ENCODE assay signal across 18 cellular contexts in the genomic region with DNA sequence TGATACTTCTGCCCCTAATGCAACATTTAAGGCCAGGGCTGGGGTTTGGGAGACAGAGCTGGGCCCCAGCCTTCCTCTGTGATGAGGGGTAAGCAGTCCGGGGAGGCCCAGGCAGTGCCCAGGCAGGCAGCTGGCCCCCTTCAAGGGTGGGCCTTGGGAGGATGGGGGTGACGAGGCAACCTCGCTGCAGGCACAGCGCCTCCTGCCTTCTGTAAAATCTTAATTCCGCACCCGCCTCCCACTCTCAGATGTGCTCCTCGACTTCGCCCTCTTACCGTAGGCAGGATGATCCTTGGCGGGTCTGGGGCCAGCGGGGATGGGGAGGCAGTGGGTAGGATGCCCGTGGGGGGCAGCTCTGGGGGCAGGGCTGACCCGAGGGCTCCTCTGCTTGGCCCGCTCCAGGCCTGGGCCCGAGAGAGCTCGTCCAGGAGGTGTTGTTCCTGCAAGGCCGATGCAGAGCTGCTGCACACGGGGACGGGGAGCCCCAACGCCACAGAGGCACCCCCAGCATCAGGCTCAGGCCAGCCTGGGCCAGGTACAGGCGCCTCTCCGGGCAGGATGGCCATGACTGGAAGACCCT. TPM values are rescaled to one million over a fixed set of nuclear protein-coding genes. Genes with fewer than 3 reads are reported as not detected.
DNase-seq lines count a peak whose midpoint lies in the region; ATAC-seq, FAIRE-seq and TF ChIP-seq lines count a peak whose summit lies in the region.
"Had no signal": no experiment of that assay in that cellular context is flagged by ENCODE, and none has a peak within 500 bp of the region (broad histone marks: within the 10 kb centered on the region; RNA-seq: fewer than 3 reads in every experiment).

No MANE protein-coding gene starts in this region.

- TF ChIP-seq POLR2A in K562 (conservative IDR thresholded peaks at IDR 0.05) = no peak

- H3K4me1 ChIP-seq in DND-41 (ENCODE audit: insufficient read depth, low read length) (peaks cover 8% of the 10 kb centered on the region), HEK293 (ENCODE audit: control insufficient read depth, insufficient read depth, low read length) (no peaks in the 10 kb centered on the region), K562 (replicated peaks in 1 of 2; ENCODE audit: control insufficient read depth in 2 of 2, insufficient read depth in 2 of 2, low read length in 2 of 2) (peaks cover 3 to 33% of the 10 kb centered on the region in 2 experiments; a peak in 4 of 5 replicates)

- H3K9me1 ChIP-seq in K562 (ENCODE audit: control insufficient read depth, insufficient read depth, low read length) = no peaks in the 10 kb centered on the region

- intact Hi-C loops in K562 (cut with micrococcal nuclease) = no loop called here

- TF ChIP-seq CTCF in DND-41 (IDR thresholded peaks at IDR 0.05; ENCODE audit: borderline replicate concordance, extremely low read depth, low read length, poor library complexity, severe bottlenecking) (peak; percentile 7), HEK293 (tag by site-specific recombination; IDR thresholded peaks at IDR 0.05) (no peak), K562 (IDR thresholded peaks at IDR 0.05 in 2 of 3, conservative IDR thresholded peaks at IDR 0.05 in 1 of 3; ENCODE audit: insufficient read depth in 2 of 3, low read depth in 1 of 3, low read length in 3 of 3) (no peak; a peak in 1 of 6 replicates)

- BruUV-seq in K562 (replicated peaks; lab: Mats Ljungman, UMichigan) = no TSS peak

- POLR2A ChIA-PET in HEK293 (lab: Yijun Ruan, JAX) = interaction anchor here (1.0 to 1.2 kb wide), 2 partner anchors 8 kb away, joined by 3 to 6 read pairs; no protein-coding TSS in a partner anchor
- POLR2A ChIA-PET in K562 (lab: Yijun Ruan, JAX) = interaction anchor here (0.6 to 2.5 kb wide), 4 partner anchors 8 to 16 kb away, joined by 3 to 12 read pairs (median 4); a partner anchor contains a TSS

- H3K36me3 ChIP-seq in DND-41 (ENCODE audit: insufficient read depth, low read length) = peaks cover 91% of the 10 kb centered on the region
- peaks cover 48 to 66% of the 10 kb centered on the region in 2 experiments for H3K36me3 ChIP-seq in HEK293 (ENCODE audit: control insufficient read depth in 2 of 2, insufficient read depth in 1 of 2, low read length in 2 of 2)
- H3K36me3 ChIP-seq in K562 (ENCODE audit: control insufficient read depth, insufficient read depth, low read length) = peaks cover 64% of the 10 kb centered on the region; the same call in 2 of the 3 replicates

- ATAC-seq in DND-41 (ENCODE audit: insufficient read depth, low read depth) (no peak), K562 (no peak), GM18873 (IDR thresholded peaks at IDR 0.05; ENCODE audit: low FRiP score, unreplicated experiment) (no peak), HG03045 (IDR thresholded peaks at IDR 0.05; ENCODE audit: unreplicated experiment) (no peak), left lobe of liver (no peak)

- no peak overlapping the region for H3K9ac ChIP-seq in DND-41 (ENCODE audit: low read depth, low read length)
- peak overlapping the region in 1 of 2 experiments; percentile 47; a peak in 1 of 4 replicates for H3K9ac ChIP-seq in K562 (ENCODE audit: insufficient read depth in 1 of 2, low read depth in 2 of 2, low read length in 2 of 2)
- H3K9ac ChIP-seq: BLaER1 treated with 17β-estradiol and CSF1 and Interleukin-3, amounts not matched to agents 10 nM and 100 nM had no signal

- 88% methylated on average over 22 of the region's 22 CpGs for WGBS in K562 (ENCODE audit: insufficient coverage, low coverage, missing lambda C conversion rate)

- CTCF ChIA-PET in HEK293 (lab: Yijun Ruan, JAX) (no interaction called here), K562 (lab: Yijun Ruan, JAX; ENCODE audit: low intra/inter-chr PET ratio) (no interaction called here)

- peaks cover 39% of the 10 kb centered on the region for H4K20me1 ChIP-seq in DND-41 (ENCODE audit: insufficient read depth, low read length)
- peaks cover 9% of the 10 kb centered on the region for H4K20me1 ChIP-seq in K562 (replicated peaks; ENCODE audit: control insufficient read depth, insufficient read depth, low read length)

- TF ChIP-seq EP300 in K562 (IDR thresholded peaks at IDR 0.05; ENCODE audit: low read length) = no peak

- H3K79me2 ChIP-seq in DND-41 (ENCODE audit: insufficient read depth, low read length) (peaks cover 39% of the 10 kb centered on the region), K562 (ENCODE audit: control insufficient read depth, insufficient read depth, low read length) (peaks cover 7% of the 10 kb centered on the region)

- no peak overlapping the region for H2AFZ ChIP-seq in DND-41 (ENCODE audit: low read depth, low read length)
- H2AFZ ChIP-seq in K562 (ENCODE audit: low read depth, low read length) = no peak overlapping the region

- no peak for DNase-seq in DND-41
- DNase-seq in K562 (ENCODE audit: extremely low read depth in 1 of 4, low spot score in 3 of 4) = no peak
- DNase-seq in iPS-NIHi7 (ENCODE audit: extremely low spot score) = peak; percentile 33
- no peak for DNase-seq in left lobe of liver (ENCODE audit: low spot score)
- DNase-seq in NCI-H2171 (lab: John Stamatoyannopoulos, UW) = no peak
- DNase-seq: 8988T; CD4-positive, CD25-positive, alpha-beta regulatory T cell; DMS53; KBM-7 had no signal

- H3K9me3 ChIP-seq in DND-41 (ENCODE audit: insufficient read depth, low read length, severe bottlenecking) = no peaks in the 10 kb centered on the region
- H3K9me3 ChIP-seq in HEK293 (ENCODE audit: control insufficient read depth, insufficient read depth, low read depth, low read length) = no peaks in the 10 kb centered on the region
- H3K9me3 ChIP-seq in K562 (replicated peaks; ENCODE audit: control insufficient read depth, insufficient read depth, low read depth, low read length) = no peaks in the 10 kb centered on the region

- no peak for FAIRE-seq in K562 (lab: Jason Lieb, UNC)
- FAIRE-seq: G401.6, GM12891, GM19239, H54 had no signal

- in situ Hi-C loops in K562 (cut with MboI) = no loop called here

- TF ChIP-seq RAD21 in K562 (CRISPR knock-in tag; conservative IDR thresholded peaks at IDR 0.05 in 1 of 2, IDR thresholded peaks at IDR 0.05 in 1 of 2) = no peak

- no peaks in the 10 kb centered on the region for H3K27me3 ChIP-seq in DND-41 (ENCODE audit: insufficient read depth, low read length, poor library complexity)
- no peaks in the 10 kb centered on the region for H3K27me3 ChIP-seq in K562 (ENCODE audit: control insufficient read depth in 2 of 2, insufficient read depth in 2 of 2, low read length in 2 of 2)
- H3K27me3 ChIP-seq: BLaER1 treated with 17β-estradiol and CSF1 and Interleukin-3, amounts not matched to agents 10 nM and 100 nM had no signal

- H3K4me2 ChIP-seq in DND-41 (ENCODE audit: insufficient read depth, low read length) (no peak overlapping the region), K562 (ENCODE audit: insufficient read depth, low read length) (no peak overlapping the region)
- H3K4me2 ChIP-seq: BLaER1 treated with 17β-estradiol and CSF1 and Interleukin-3, amounts not matched to agents 10 nM and 100 nM had no signal

- H3K4me3 ChIP-seq in DND-41 (ENCODE audit: low read depth in 1 of 2, low read length in 2 of 2) (no peak overlapping the region), HEK293 (ENCODE audit: low read depth, low read length) (no peak overlapping the region), K562 (no peak overlapping the region)
- H3K4me3 ChIP-seq: BLaER1 treated with 17β-estradiol and CSF1 and Interleukin-3, amounts not matched to agents 10 nM and 100 nM had no signal

- H3K27ac ChIP-seq in DND-41 (ENCODE audit: low read length) (no peak overlapping the region), HEK293 (ENCODE audit: extremely low read depth, low read depth, low read length) (no peak overlapping the region), K562 (ENCODE audit: extremely low read depth, low read depth, low read length) (no peak overlapping the region)
- H3K27ac ChIP-seq: BLaER1 treated with 17β-estradiol and CSF1 and Interleukin-3, amounts not matched to agents 10 nM and 100 nM; HL-60 had no signal

RNA-seq across cellular contexts. Expression of a gene that starts 9.1 kb away (rescaled TPM):
- 76.9 and 158 TPM in 2 replicates for total RNA-seq in K562 (2011; cell fraction: chromatin; rRNA removed; ENCODE audit: low replicate concordance)
- 122 and 125 TPM in 2 replicates for total RNA-seq in K562 (2011; cell fraction: nucleolus; rRNA removed)
- 94.2 and 95.7 TPM in 2 replicates for total RNA-seq in K562 (2011; cell fraction: nucleoplasm; rRNA removed)
- total RNA-seq in K562 (2014; rRNA removed) (20.1 and 22.4 TPM in 2 replicates), K562 (2014; rRNA removed; fragmentation: Illumina TruSeq; extraction: Trizol) (4.5 and 6.0 TPM in 2 replicates), K562 (2015; rRNA removed; fragmentation: Illumina TruSeq; extraction: Trizol) (13.5 and 14.2 TPM in 2 replicates), K562 (2021) (29.1 and 30.5 TPM in 2 replicates), left lobe of liver (2.1 TPM)
- polyA plus RNA-seq in K562 (2011; rRNA removed) (12.4 and 16.7 TPM in 2 replicates), K562 (2014; fragmentation: Illumina TruSeq; extraction: Trizol) (10.6 and 16.1 TPM in 2 replicates), K562 (2014; fragmentation: Nextera tagmentation; extraction: Ambion mirVana) (1 to 10 TPM; 1.2 to 1.9 TPM), K562 (2014; rRNA removed) (27.9 and 30.0 TPM in 2 replicates)
- polyA plus RNA-seq in K562 (2011; cell fraction: cytosol; rRNA removed) = 13.8 and 15.9 TPM in 2 replicates
- polyA plus RNA-seq in K562 (2011; cell fraction: nucleus; rRNA removed) = 66.8 and 97.1 TPM in 2 replicates
- polyA plus RNA-seq in K562 (2012) = 14.5 and 40.1 TPM in 2 replicates
- polyA minus RNA-seq in K562 (2011; rRNA and poly(A)+ RNA removed) = 11.0 and 11.9 TPM in 2 replicates
- polyA minus RNA-seq in K562 (2011; cell fraction: cytosol; rRNA and poly(A)+ RNA removed) = 9.0 and 10.6 TPM in 2 replicates
- polyA minus RNA-seq in K562 (2011; cell fraction: nucleus; rRNA and poly(A)+ RNA removed) = 48.5 and 60.9 TPM in 2 replicates

RNA-seq across cellular contexts. Expression of a gene that starts 9.4 kb away (rescaled TPM):
- total RNA-seq in K562 (2011; cell fraction: chromatin; rRNA removed; ENCODE audit: low replicate concordance) = 228 and 231 TPM in 2 replicates
- total RNA-seq in K562 (2011; cell fraction: nucleolus; rRNA removed) = 111 and 116 TPM in 2 replicates
- total RNA-seq in K562 (2011; cell fraction: nucleoplasm; rRNA removed) = 105 and 117 TPM in 2 replicates
- total RNA-seq in K562 (2014; rRNA removed) = 31.3 and 36.8 TPM in 2 replicates
- total RNA-seq in K562 (2014; rRNA removed; fragmentation: Illumina TruSeq; extraction: Trizol) = 32.5 and 33.8 TPM in 2 replicates
- total RNA-seq in K562 (2015; rRNA removed; fragmentation: Illumina TruSeq; extraction: Trizol) = 29.7 and 30.9 TPM in 2 replicates
- total RNA-seq in K562 (2021) = 43.7 and 53.5 TPM in 2 replicates
- polyA plus RNA-seq in K562 (2011; rRNA removed) = 23.9 and 27.8 TPM in 2 replicates
- polyA plus RNA-seq in K562 (2011; cell fraction: cytosol; rRNA removed) = 12.2 and 15.3 TPM in 2 replicates
- 138 and 140 TPM in 2 replicates for polyA plus RNA-seq in K562 (2011; cell fraction: nucleus; rRNA removed)
- polyA plus RNA-seq in K562 (2012) = 30.2 and 40.7 TPM in 2 replicates
- polyA plus RNA-seq in K562 (2014; fragmentation: Illumina TruSeq; extraction: Trizol) = 32.1 and 34.5 TPM in 2 replicates
- 10 to 100 TPM in 1 of 2 experiments, 1 to 10 TPM in 1; 9.1 to 16.4 TPM for polyA plus RNA-seq in K562 (2014; fragmentation: Nextera tagmentation; extraction: Ambion mirVana)
- polyA plus RNA-seq in K562 (2014; rRNA removed) = 35.9 and 41.2 TPM in 2 replicates
- 81.0 and 84.8 TPM in 2 replicates for polyA minus RNA-seq in K562 (2011; rRNA and poly(A)+ RNA removed)
- polyA minus RNA-seq in K562 (2011; cell fraction: cytosol; rRNA and poly(A)+ RNA removed) = 18.4 and 26.1 TPM in 2 replicates
- polyA minus RNA-seq in K562 (2011; cell fraction: nucleus; rRNA and poly(A)+ RNA removed) = 52.5 and 71.8 TPM in 2 replicates
- total RNA-seq in left lobe of liver = 13.2 TPM

RNA-seq across cellular contexts. Expression of a gene that starts 28.4 kb away (rescaled TPM):
- 18.6 and 19.3 TPM in 2 replicates for total RNA-seq in K562 (2011; cell fraction: chromatin; rRNA removed; ENCODE audit: low replicate concordance)
- total RNA-seq in K562 (2011; cell fraction: nucleolus; rRNA removed) = 15.7 and 16.2 TPM in 2 replicates
- 18.8 and 20.2 TPM in 2 replicates for total RNA-seq in K562 (2011; cell fraction: nucleoplasm; rRNA removed)
- total RNA-seq in K562 (2014; rRNA removed) = 10.7 and 12.4 TPM in 2 replicates
- total RNA-seq in K562 (2014; rRNA removed; fragmentation: Illumina TruSeq; extraction: Trizol) = 12.4 and 14.0 TPM in 2 replicates
- total RNA-seq in K562 (2015; rRNA removed; fragmentation: Illumina TruSeq; extraction: Trizol) = 14.3 and 15.6 TPM in 2 replicates
- total RNA-seq in K562 (2021) = 10.5 and 10.7 TPM in 2 replicates
- 9.9 and 15.9 TPM in 2 replicates for polyA plus RNA-seq in K562 (2011; rRNA removed)
- 8.1 and 10.3 TPM in 2 replicates for polyA plus RNA-seq in K562 (2011; cell fraction: cytosol; rRNA removed)
- polyA plus RNA-seq in K562 (2011; cell fraction: nucleus; rRNA removed) = 6.9 and 7.3 TPM in 2 replicates
- 13.9 and 16.0 TPM in 2 replicates for polyA plus RNA-seq in K562 (2012)
- polyA plus RNA-seq in K562 (2014; fragmentation: Illumina TruSeq; extraction: Trizol) = 14.1 and 14.7 TPM in 2 replicates
- 1 to 10 TPM; 6.4 to 9.4 TPM for polyA plus RNA-seq in K562 (2014; fragmentation: Nextera tagmentation; extraction: Ambion mirVana)
- polyA plus RNA-seq in K562 (2014; rRNA removed) = 28.0 and 39.6 TPM in 2 replicates
- 7.3 and 8.3 TPM in 2 replicates for polyA minus RNA-seq in K562 (2011; rRNA and poly(A)+ RNA removed)
- polyA minus RNA-seq in K562 (2011; cell fraction: cytosol; rRNA and poly(A)+ RNA removed) = 2.5 and 5.2 TPM in 2 replicates
- polyA minus RNA-seq in K562 (2011; cell fraction: nucleus; rRNA and poly(A)+ RNA removed) = 4.6 and 6.9 TPM in 2 replicates
- 6.0 TPM for total RNA-seq in left lobe of liver

RNA-seq across cellular contexts. Expression of a gene that starts 29.1 kb away (rescaled TPM):
- total RNA-seq in K562 (2011; cell fraction: chromatin; rRNA removed; ENCODE audit: low replicate concordance) = 521 and 755 TPM in 2 replicates
- 321 and 328 TPM in 2 replicates for total RNA-seq in K562 (2011; cell fraction: nucleolus; rRNA removed)
- total RNA-seq in K562 (2011; cell fraction: nucleoplasm; rRNA removed) = 365 and 369 TPM in 2 replicates
- total RNA-seq in K562 (2014; rRNA removed) (98.9 and 106 TPM in 2 replicates), K562 (2014; rRNA removed; fragmentation: Illumina TruSeq; extraction: Trizol) (69.2 and 73.1 TPM in 2 replicates), K562 (2015; rRNA removed; fragmentation: Illumina TruSeq; extraction: Trizol) (65.1 and 80.9 TPM in 2 replicates), K562 (2021) (154 and 179 TPM in 2 replicates), left lobe of liver (46.9 TPM)
- polyA plus RNA-seq in K562 (2011; rRNA removed) (60.4 and 69.6 TPM in 2 replicates), K562 (2014; fragmentation: Illumina TruSeq; extraction: Trizol) (65.9 and 75.9 TPM in 2 replicates), K562 (2014; fragmentation: Nextera tagmentation; extraction: Ambion mirVana) (1 to 10 TPM; 6.5 to 9.1 TPM), K562 (2014; rRNA removed) (75.4 and 82.8 TPM in 2 replicates)
- polyA plus RNA-seq in K562 (2011; cell fraction: cytosol; rRNA removed) = 46.8 and 52.9 TPM in 2 replicates
- 172 and 195 TPM in 2 replicates for polyA plus RNA-seq in K562 (2011; cell fraction: nucleus; rRNA removed)
- 67.7 and 73.1 TPM in 2 replicates for polyA plus RNA-seq in K562 (2012)
- polyA minus RNA-seq in K562 (2011; rRNA and poly(A)+ RNA removed) = 102 and 106 TPM in 2 replicates
- polyA minus RNA-seq in K562 (2011; cell fraction: cytosol; rRNA and poly(A)+ RNA removed) = 116 and 119 TPM in 2 replicates
- polyA minus RNA-seq in K562 (2011; cell fraction: nucleus; rRNA and poly(A)+ RNA removed) = 122 and 182 TPM in 2 replicates
